ENCODE assay signal across 16 cellular contexts in the genomic region with DNA sequence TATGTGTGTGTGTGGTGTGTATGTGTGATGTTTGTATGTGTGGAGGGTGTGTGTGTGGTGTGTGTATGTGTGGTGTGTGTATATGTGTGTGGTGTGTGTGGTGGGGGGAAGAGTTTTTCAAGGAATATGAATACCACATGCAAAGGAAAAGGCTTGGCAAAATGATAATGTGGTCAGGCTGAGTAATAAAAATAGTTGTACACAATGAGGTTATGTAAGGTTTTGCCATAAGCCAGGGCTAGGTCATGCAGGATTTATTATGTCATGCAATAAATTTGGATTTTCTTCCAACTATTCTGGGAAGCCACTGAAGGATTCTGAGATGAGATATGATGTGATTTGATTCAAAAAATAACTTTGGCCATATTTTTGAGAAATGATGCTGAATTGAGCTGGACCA.
"Had no signal": no experiment of that assay in that cellular context is flagged by ENCODE, and none has a peak within 500 bp of the region (broad histone marks: within the 10 kb centered on the region; RNA-seq: fewer than 3 reads in every experiment).

No MANE protein-coding gene starts in this region.

- H3K4me3 Mint-ChIP-seq: activated CD8-positive, alpha-beta T cell treated with anti-CD3 and anti-CD28 coated beads, Interleukin-2, amount 10 ng/mL, durations not matched to agents 7 days and 5 days; activated naive CD8-positive, alpha-beta T cell treated with anti-CD3 and anti-CD28 coated beads, Interleukin-2, amount 10 ng/mL, durations not matched to agents 7 days and 5 days had no signal

- H3K36me3 ChIP-seq: ascending aorta, heart left ventricle, ovary, stomach, vagina, WERI-Rb-1 had no signal

- H3K9me3 ChIP-seq: ascending aorta, heart left ventricle, ovary, stomach, vagina had no signal

- H3K4me3 ChIP-seq: ascending aorta, heart left ventricle, ovary, skin epidermis, stomach, vagina had no signal

- H3K27me3 ChIP-seq: ascending aorta, heart left ventricle, ovary, stomach, vagina had no signal

- H3K27me3 Mint-ChIP-seq: activated naive CD8-positive, alpha-beta T cell treated with anti-CD3 and anti-CD28 coated beads, Interleukin-2, amount 10 ng/mL, durations not matched to agents 7 days and 5 days had no signal

- H3K27ac ChIP-seq: ascending aorta, heart left ventricle, ovary, stomach, vagina, WERI-Rb-1 had no signal

- H3K4me1 ChIP-seq: ascending aorta had no signal

- ATAC-seq: activated CD8-positive, alpha-beta T cell treated with anti-CD3 and anti-CD28 coated beads, Interleukin-2, amount 10 ng/mL, durations not matched to agents 7 days and 5 days had no signal

- H3K4me1 Mint-ChIP-seq: activated naive CD8-positive, alpha-beta T cell treated with anti-CD3 and anti-CD28 coated beads, Interleukin-2, amount 10 ng/mL, durations not matched to agents 7 days and 5 days had no signal

- H3K27ac Mint-ChIP-seq: activated CD8-positive, alpha-beta T cell treated with anti-CD3 and anti-CD28 coated beads, Interleukin-2, amount 10 ng/mL, durations not matched to agents 7 days and 5 days; activated naive CD8-positive, alpha-beta T cell treated with anti-CD3 and anti-CD28 coated beads, Interleukin-2, amount 10 ng/mL, durations not matched to agents 7 days and 5 days had no signal

- DNase-seq: activated CD4-positive, alpha-beta T cell treated with anti-CD3 and anti-CD28 coated beads for 4 hours; activated CD8-positive, alpha-beta memory T cell treated with anti-CD3 and anti-CD28 coated beads, Interleukin-2, amount 50 U/mL, for 48 hours; activated CD8-positive, alpha-beta T cell treated with anti-CD3 and anti-CD28 coated beads, Interleukin-2, amount 10 ng/mL, durations not matched to agents 7 days and 5 days; activated naive CD8-positive, alpha-beta T cell treated with anti-CD3 and anti-CD28 coated beads, Interleukin-2, amount 10 ng/mL, durations not matched to agents 7 days and 5 days; central memory CD4-positive, alpha-beta T cell; cortex of kidney; erythroblast; heart left ventricle; ovary; stimulated activated CD4-positive, alpha-beta T cell treated with anti-CD3 and anti-CD28 coated beads, Interleukin-4, amount 100 ng/mL, for 4 hours; stomach; T-helper 1 cell; WERI-Rb-1 had no signal

- H3K36me3 Mint-ChIP-seq: activated naive CD8-positive, alpha-beta T cell treated with anti-CD3 and anti-CD28 coated beads, Interleukin-2, amount 10 ng/mL, durations not matched to agents 7 days and 5 days had no signal
